In the genomic region with DNA sequence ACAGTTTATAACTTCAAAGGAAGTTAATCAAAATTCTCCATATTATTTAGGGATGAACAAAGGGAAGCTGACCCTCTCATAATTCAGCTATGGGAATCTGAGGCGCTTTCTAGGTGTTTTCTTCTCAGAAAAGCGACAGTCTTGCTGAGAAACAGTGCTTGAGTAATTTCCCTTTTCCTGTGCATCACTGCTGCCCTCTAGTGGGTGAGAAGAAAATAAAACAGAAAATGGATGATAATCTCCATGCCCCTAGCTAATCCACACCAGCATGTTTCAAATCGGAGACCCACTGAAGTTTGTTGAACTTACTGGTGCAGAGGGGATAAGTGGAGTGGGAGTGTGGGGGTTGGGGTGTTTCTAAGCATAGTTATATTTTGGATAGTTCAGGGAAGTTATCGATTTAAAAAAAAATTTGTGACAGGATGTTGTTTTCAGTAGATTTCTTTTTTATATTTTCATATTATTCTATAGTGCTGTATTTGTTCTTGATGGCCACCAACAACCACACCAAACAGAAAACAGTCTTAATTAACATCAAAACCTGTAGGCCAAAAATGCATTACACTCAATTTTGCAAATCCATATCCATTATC, we compare ENCODE assay signal across 1 cellular context.
TF ChIP-seq lines count a peak whose summit lies in the region.

No MANE protein-coding gene starts in this region.

TF ChIP-seq in GM12878, 131 proteins besides CTCF, POLR2A, EP300 and RAD21:
- TF ChIP-seq WRNIP1 (IDR thresholded peaks at IDR 0.05; ENCODE audit: borderline replicate concordance, low read depth, low read length) = 0 out of 2 replicates have a peak, but pooled peaks have one; percentile 21
- TF ChIP-seq, protein P1, sequence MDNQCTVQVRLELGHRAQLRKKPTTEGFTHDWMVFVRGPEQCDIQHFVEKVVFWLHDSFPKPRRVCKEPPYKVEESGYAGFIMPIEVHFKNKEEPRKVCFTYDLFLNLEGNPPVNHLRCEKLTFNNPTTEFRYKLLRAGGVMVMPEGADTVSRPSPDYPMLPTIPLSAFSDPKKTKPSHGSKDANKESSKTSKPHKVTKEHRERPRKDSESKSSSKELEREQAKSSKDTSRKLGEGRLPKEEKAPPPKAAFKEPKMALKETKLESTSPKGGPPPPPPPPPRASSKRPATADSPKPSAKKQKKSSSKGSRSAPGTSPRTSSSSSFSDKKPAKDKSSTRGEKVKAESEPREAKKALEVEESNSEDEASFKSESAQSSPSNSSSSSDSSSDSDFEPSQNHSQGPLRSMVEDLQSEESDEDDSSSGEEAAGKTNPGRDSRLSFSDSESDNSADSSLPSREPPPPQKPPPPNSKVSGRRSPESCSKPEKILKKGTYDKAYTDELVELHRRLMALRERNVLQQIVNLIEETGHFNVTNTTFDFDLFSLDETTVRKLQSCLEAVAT (IDR thresholded peaks at IDR 0.05) = 0 out of 2 replicates have a peak, but pooled peaks have one; percentile 24
- peak; percentile 79 for TF ChIP-seq YY1 (IDR thresholded peaks at IDR 0.05; ENCODE audit: low read depth, low read length)
- no peak for TF ChIP-seq NRF1 (conservative IDR thresholded peaks at IDR 0.05; ENCODE audit: low read depth, low read length)
- TF ChIP-seq SMC3 (IDR thresholded peaks at IDR 0.05; ENCODE audit: borderline replicate concordance, low read length) = peak; percentile 64; the same call in 1 of the 2 replicates
- TF ChIP-seq HCFC1 (IDR thresholded peaks at IDR 0.05; ENCODE audit: low read length) = no peak; the same call in 1 of the 2 replicates
- TF ChIP-seq, protein P2, sequence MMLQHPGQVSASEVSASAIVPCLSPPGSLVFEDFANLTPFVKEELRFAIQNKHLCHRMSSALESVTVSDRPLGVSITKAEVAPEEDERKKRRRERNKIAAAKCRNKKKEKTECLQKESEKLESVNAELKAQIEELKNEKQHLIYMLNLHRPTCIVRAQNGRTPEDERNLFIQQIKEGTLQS (IDR thresholded peaks at IDR 0.05; ENCODE audit: borderline replicate concordance, extremely low read depth, low read depth, low read length) = no peak
- TF ChIP-seq, protein P3, sequence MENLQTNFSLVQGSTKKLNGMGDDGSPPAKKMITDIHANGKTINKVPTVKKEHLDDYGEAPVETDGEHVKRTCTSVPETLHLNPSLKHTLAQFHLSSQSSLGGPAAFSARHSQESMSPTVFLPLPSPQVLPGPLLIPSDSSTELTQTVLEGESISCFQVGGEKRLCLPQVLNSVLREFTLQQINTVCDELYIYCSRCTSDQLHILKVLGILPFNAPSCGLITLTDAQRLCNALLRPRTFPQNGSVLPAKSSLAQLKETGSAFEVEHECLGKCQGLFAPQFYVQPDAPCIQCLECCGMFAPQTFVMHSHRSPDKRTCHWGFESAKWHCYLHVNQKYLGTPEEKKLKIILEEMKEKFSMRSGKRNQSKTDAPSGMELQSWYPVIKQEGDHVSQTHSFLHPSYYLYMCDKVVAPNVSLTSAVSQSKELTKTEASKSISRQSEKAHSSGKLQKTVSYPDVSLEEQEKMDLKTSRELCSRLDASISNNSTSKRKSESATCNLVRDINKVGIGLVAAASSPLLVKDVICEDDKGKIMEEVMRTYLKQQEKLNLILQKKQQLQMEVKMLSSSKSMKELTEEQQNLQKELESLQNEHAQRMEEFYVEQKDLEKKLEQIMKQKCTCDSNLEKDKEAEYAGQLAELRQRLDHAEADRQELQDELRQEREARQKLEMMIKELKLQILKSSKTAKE (IDR thresholded peaks at IDR 0.05; ENCODE audit: low read depth, poor library complexity, severe bottlenecking) = peak; percentile 47
- TF ChIP-seq, protein P4, sequence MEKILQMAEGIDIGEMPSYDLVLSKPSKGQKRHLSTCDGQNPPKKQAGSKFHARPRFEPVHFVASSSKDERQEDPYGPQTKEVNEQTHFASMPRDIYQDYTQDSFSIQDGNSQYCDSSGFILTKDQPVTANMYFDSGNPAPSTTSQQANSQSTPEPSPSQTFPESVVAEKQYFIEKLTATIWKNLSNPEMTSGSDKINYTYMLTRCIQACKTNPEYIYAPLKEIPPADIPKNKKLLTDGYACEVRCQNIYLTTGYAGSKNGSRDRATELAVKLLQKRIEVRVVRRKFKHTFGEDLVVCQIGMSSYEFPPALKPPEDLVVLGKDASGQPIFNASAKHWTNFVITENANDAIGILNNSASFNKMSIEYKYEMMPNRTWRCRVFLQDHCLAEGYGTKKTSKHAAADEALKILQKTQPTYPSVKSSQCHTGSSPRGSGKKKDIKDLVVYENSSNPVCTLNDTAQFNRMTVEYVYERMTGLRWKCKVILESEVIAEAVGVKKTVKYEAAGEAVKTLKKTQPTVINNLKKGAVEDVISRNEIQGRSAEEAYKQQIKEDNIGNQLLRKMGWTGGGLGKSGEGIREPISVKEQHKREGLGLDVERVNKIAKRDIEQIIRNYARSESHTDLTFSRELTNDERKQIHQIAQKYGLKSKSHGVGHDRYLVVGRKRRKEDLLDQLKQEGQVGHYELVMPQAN (conservative IDR thresholded peaks at IDR 0.05) = no peak
- TF ChIP-seq, protein P5, sequence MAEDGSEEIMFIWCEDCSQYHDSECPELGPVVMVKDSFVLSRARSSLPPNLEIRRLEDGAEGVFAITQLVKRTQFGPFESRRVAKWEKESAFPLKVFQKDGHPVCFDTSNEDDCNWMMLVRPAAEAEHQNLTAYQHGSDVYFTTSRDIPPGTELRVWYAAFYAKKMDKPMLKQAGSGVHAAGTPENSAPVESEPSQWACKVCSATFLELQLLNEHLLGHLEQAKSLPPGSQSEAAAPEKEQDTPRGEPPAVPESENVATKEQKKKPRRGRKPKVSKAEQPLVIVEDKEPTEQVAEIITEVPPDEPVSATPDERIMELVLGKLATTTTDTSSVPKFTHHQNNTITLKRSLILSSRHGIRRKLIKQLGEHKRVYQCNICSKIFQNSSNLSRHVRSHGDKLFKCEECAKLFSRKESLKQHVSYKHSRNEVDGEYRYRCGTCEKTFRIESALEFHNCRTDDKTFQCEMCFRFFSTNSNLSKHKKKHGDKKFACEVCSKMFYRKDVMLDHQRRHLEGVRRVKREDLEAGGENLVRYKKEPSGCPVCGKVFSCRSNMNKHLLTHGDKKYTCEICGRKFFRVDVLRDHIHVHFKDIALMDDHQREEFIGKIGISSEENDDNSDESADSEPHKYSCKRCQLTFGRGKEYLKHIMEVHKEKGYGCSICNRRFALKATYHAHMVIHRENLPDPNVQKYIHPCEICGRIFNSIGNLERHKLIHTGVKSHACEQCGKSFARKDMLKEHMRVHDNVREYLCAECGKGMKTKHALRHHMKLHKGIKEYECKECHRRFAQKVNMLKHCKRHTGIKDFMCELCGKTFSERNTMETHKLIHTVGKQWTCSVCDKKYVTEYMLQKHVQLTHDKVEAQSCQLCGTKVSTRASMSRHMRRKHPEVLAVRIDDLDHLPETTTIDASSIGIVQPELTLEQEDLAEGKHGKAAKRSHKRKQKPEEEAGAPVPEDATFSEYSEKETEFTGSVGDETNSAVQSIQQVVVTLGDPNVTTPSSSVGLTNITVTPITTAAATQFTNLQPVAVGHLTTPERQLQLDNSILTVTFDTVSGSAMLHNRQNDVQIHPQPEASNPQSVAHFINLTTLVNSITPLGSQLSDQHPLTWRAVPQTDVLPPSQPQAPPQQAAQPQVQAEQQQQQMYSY (CRISPR knock-in tag; IDR thresholded peaks at IDR 0.05) = no peak
- TF ChIP-seq, protein P6, sequence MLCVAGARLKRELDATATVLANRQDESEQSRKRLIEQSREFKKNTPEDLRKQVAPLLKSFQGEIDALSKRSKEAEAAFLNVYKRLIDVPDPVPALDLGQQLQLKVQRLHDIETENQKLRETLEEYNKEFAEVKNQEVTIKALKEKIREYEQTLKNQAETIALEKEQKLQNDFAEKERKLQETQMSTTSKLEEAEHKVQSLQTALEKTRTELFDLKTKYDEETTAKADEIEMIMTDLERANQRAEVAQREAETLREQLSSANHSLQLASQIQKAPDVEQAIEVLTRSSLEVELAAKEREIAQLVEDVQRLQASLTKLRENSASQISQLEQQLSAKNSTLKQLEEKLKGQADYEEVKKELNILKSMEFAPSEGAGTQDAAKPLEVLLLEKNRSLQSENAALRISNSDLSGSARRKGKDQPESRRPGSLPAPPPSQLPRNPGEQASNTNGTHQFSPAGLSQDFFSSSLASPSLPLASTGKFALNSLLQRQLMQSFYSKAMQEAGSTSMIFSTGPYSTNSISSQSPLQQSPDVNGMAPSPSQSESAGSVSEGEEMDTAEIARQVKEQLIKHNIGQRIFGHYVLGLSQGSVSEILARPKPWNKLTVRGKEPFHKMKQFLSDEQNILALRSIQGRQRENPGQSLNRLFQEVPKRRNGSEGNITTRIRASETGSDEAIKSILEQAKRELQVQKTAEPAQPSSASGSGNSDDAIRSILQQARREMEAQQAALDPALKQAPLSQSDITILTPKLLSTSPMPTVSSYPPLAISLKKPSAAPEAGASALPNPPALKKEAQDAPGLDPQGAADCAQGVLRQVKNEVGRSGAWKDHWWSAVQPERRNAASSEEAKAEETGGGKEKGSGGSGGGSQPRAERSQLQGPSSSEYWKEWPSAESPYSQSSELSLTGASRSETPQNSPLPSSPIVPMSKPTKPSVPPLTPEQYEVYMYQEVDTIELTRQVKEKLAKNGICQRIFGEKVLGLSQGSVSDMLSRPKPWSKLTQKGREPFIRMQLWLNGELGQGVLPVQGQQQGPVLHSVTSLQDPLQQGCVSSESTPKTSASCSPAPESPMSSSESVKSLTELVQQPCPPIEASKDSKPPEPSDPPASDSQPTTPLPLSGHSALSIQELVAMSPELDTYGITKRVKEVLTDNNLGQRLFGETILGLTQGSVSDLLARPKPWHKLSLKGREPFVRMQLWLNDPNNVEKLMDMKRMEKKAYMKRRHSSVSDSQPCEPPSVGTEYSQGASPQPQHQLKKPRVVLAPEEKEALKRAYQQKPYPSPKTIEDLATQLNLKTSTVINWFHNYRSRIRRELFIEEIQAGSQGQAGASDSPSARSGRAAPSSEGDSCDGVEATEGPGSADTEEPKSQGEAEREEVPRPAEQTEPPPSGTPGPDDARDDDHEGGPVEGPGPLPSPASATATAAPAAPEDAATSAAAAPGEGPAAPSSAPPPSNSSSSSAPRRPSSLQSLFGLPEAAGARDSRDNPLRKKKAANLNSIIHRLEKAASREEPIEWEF (IDR thresholded peaks at IDR 0.05; ENCODE audit: insufficient replicate concordance, low read depth, low read length) = peak; percentile 39
- 0 out of 2 replicates have a peak, but pooled peaks have one; percentile 10 for TF ChIP-seq ZNF24 (IDR thresholded peaks at IDR 0.05)
- TF ChIP-seq BRCA1 (IDR thresholded peaks at IDR 0.05; ENCODE audit: low read depth, low read length) = no peak
- TF ChIP-seq, protein P7, sequence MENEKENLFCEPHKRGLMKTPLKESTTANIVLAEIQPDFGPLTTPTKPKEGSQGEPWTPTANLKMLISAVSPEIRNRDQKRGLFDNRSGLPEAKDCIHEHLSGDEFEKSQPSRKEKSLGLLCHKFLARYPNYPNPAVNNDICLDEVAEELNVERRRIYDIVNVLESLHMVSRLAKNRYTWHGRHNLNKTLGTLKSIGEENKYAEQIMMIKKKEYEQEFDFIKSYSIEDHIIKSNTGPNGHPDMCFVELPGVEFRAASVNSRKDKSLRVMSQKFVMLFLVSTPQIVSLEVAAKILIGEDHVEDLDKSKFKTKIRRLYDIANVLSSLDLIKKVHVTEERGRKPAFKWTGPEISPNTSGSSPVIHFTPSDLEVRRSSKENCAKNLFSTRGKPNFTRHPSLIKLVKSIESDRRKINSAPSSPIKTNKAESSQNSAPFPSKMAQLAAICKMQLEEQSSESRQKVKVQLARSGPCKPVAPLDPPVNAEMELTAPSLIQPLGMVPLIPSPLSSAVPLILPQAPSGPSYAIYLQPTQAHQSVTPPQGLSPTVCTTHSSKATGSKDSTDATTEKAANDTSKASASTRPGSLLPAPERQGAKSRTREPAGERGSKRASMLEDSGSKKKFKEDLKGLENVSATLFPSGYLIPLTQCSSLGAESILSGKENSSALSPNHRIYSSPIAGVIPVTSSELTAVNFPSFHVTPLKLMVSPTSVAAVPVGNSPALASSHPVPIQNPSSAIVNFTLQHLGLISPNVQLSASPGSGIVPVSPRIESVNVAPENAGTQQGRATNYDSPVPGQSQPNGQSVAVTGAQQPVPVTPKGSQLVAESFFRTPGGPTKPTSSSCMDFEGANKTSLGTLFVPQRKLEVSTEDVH (IDR thresholded peaks at IDR 0.05; ENCODE audit: low read depth, partially characterized antibody) = peak; percentile 17
- TF ChIP-seq RAD51 (IDR thresholded peaks at IDR 0.05) = 0 out of 2 replicates have a peak, but pooled peaks have one; percentile 17
